In genomic region chr9:2676466-2676865, GRCh38 we compare ENCODE assay signal across 1 cellular context.
TF ChIP-seq lines count a peak whose summit lies in the region.

No MANE protein-coding gene starts in this region.

TF ChIP-seq in endothelial cell of umbilical vein, 7 proteins besides CTCF, POLR2A, EP300 and RAD21 (continued from another document):
- no peak for TF ChIP-seq EZH2 (IDR thresholded peaks at IDR 0.05; ENCODE audit: borderline replicate concordance, low read depth, low read length, severe bottlenecking)
- no peak for TF ChIP-seq GATA2 (IDR thresholded peaks at IDR 0.05; ENCODE audit: insufficient read depth, insufficient read length, low read depth, low read length)
- no peak for TF ChIP-seq MAX (IDR thresholded peaks at IDR 0.05; ENCODE audit: insufficient read depth, insufficient read length)
- no peak for TF ChIP-seq MYC (IDR thresholded peaks at IDR 0.05; ENCODE audit: low read depth, low read length)
- no peak for TF ChIP-seq JUN (IDR thresholded peaks at IDR 0.05; ENCODE audit: borderline replicate concordance, insufficient read depth, insufficient read length, low read depth)
